Comparison of ENCODE assay signal across 1 cellular context in genomic region chr20:36745927-36746659, GRCh38.
TF ChIP-seq lines count a peak whose summit lies in the region.

TSS of gene NDRG3 (minus strand) at chr20:36746090. CDS start at chr20:36721735, 24,355 bp downstream.

TF ChIP-seq in K562, 482 proteins besides CTCF, POLR2A, EP300 and RAD21 (continued from another document):
- peak in 1 of 2 experiments; percentile 47; a peak in 1 of 4 replicates for TF ChIP-seq ZNF639 (CRISPR knock-in tag; conservative IDR thresholded peaks at IDR 0.05 in 1 of 2, IDR thresholded peaks at IDR 0.05 in 1 of 2)
- TF ChIP-seq MAZ (CRISPR knock-in tag; conservative IDR thresholded peaks at IDR 0.05 in 1 of 2, IDR thresholded peaks at IDR 0.05 in 1 of 2): 0 out of 4 replicates have a peak, but pooled peaks of 1 of the 2 experiments have one; percentile 20
- peak; percentile 30 for TF ChIP-seq HMGN3 (IDR thresholded peaks at IDR 0.05; ENCODE audit: borderline replicate concordance, extremely low read depth, insufficient read length, low read depth, low read length)
- TF ChIP-seq KDM4B (IDR thresholded peaks at IDR 0.05; ENCODE audit: borderline replicate concordance in 2 of 2, low read depth in 1 of 2): 0 out of 4 replicates have a peak, but pooled peaks of 1 of the 2 experiments have one; percentile 15
- peak; percentile 89; the same call in 1 of the 2 replicates for TF ChIP-seq ZNF197 (CRISPR knock-in tag; IDR thresholded peaks at IDR 0.05; ENCODE audit: low read depth)
- peak; percentile 48 for TF ChIP-seq CCNT2 (IDR thresholded peaks at IDR 0.05; ENCODE audit: borderline replicate concordance, extremely low read depth, insufficient read length, low read depth, low read length)
- TF ChIP-seq SUPT5H (IDR thresholded peaks at IDR 0.05): peak; percentile 56; the same call in 1 of the 2 replicates
- peak in 1 of 2 experiments; percentile 57; a peak in 1 of 4 replicates for TF ChIP-seq NONO (IDR thresholded peaks at IDR 0.05; ENCODE audit: low read depth in 2 of 2, low read length in 1 of 2)
- peak in 1 of 2 experiments; percentile 86; a peak in 1 of 4 replicates for TF ChIP-seq CSDE1 (IDR thresholded peaks at IDR 0.05)
- 0 out of 2 replicates have a peak, but pooled peaks have one; percentile 11 for TF ChIP-seq E2F3 (CRISPR knock-in tag; IDR thresholded peaks at IDR 0.05)
- no peak for TF ChIP-seq FOXA1 (IDR thresholded peaks at IDR 0.05; ENCODE audit: borderline replicate concordance)
- no peak for TF ChIP-seq FOS (IDR thresholded peaks at IDR 0.05; ENCODE audit: extremely low read depth, insufficient read length)
- 0 out of 2 replicates have a peak, but pooled peaks have one; percentile 30 for TF ChIP-seq POLR2AphosphoS5 (IDR thresholded peaks at IDR 0.05; ENCODE audit: control insufficient read depth, insufficient read depth, low read depth, low read length)
- TF ChIP-seq SMAD4 (CRISPR knock-in tag; conservative IDR thresholded peaks at IDR 0.05): 0 out of 2 replicates have a peak, but pooled peaks have one; percentile 61
- peak; percentile 86; the same call in 1 of the 2 replicates for TF ChIP-seq ETS1 (conservative IDR thresholded peaks at IDR 0.05; ENCODE audit: control insufficient read depth, low read depth, low read length)
- 0 out of 2 replicates have a peak, but pooled peaks have one; percentile 50 for TF ChIP-seq GATAD2B (IDR thresholded peaks at IDR 0.05; ENCODE audit: borderline replicate concordance)
- TF ChIP-seq MYC (IDR thresholded peaks at IDR 0.05; ENCODE audit: low read depth, low read length): 0 out of 2 replicates have a peak, but pooled peaks have one; percentile 9
- no peak for TF ChIP-seq MYC (CRISPR knock-in tag; IDR thresholded peaks at IDR 0.05; ENCODE audit: borderline replicate concordance, low read depth)
- peak; percentile 95 to 100 (median 99) for TF ChIP-seq YY1 (IDR thresholded peaks at IDR 0.05; ENCODE audit: borderline replicate concordance in 1 of 3, control insufficient read depth in 1 of 3, extremely low read depth in 1 of 3, insufficient read depth in 3 of 3, insufficient read length in 1 of 3, insufficient replicate concordance in 2 of 3, low read depth in 1 of 3, low read length in 2 of 3)
